16 cellular contexts compared by ENCODE assay signal in the genomic region with DNA sequence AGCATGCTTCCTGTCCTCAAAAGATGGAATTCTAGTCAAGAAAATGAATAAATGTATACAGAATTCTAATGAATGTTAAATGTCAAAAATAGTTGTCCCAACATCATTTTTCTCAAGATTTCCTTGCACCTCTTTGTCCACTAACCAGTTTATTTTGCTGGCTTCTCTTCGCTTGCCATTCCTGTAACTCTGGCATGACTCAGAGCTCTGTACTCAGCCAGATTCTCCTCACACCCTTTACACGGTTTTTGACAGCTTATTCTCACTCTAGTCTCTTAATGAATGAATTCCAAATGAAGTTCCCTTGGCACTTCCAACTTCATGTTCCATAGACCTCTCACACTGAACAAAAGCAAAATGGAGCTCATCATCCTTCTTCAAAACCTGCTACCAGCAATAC.
"Had no signal": no experiment of that assay in that cellular context is flagged by ENCODE, and none has a peak within 500 bp of the region (broad histone marks: within the 10 kb centered on the region; RNA-seq: fewer than 3 reads in every experiment).

No MANE protein-coding gene starts in this region.

- H3K4me1 Mint-ChIP-seq: immature natural killer cell; naive thymus-derived CD8-positive, alpha-beta T cell; stimulated activated effector memory CD8-positive, alpha-beta T cell treated with anti-CD3 and anti-CD28 coated beads, Interleukin-12 subunit alpha, Interleukin-12 subunit beta, amount 100 ng/mL, for 72 hours had no signal

- H3K27me3 ChIP-seq: cardiac muscle cell, esophagus squamous epithelium, right atrium auricular region, transverse colon had no signal

- H3K27me3 Mint-ChIP-seq: activated CD4-positive, alpha-beta memory T cell treated with anti-CD3 and anti-CD28 coated beads for 36 hours; activated naive CD8-positive, alpha-beta T cell; naive thymus-derived CD8-positive, alpha-beta T cell had no signal

- H3K27ac ChIP-seq: cardiac muscle cell, esophagus squamous epithelium, right atrium auricular region, skin epidermis, transverse colon, VCaP had no signal

- H3K36me3 Mint-ChIP-seq: activated CD4-positive, alpha-beta memory T cell treated with anti-CD3 and anti-CD28 coated beads for 36 hours; activated naive CD8-positive, alpha-beta T cell; naive thymus-derived CD8-positive, alpha-beta T cell; stimulated activated effector memory CD8-positive, alpha-beta T cell treated with anti-CD3 and anti-CD28 coated beads, Interleukin-12 subunit alpha, Interleukin-12 subunit beta, amount 100 ng/mL, for 72 hours had no signal

- H3K27ac Mint-ChIP-seq: activated CD4-positive, alpha-beta memory T cell treated with anti-CD3 and anti-CD28 coated beads for 36 hours; activated naive CD8-positive, alpha-beta T cell; immature natural killer cell; naive thymus-derived CD8-positive, alpha-beta T cell; stimulated activated effector memory CD8-positive, alpha-beta T cell treated with anti-CD3 and anti-CD28 coated beads, Interleukin-12 subunit alpha, Interleukin-12 subunit beta, amount 100 ng/mL, for 72 hours had no signal

- ATAC-seq: activated T-cell treated with anti-CD3 and anti-CD28 coated beads, Interleukin-2, amount 50 U/mL, for 4 hours; mucosa of descending colon; naive thymus-derived CD8-positive, alpha-beta T cell; stimulated activated effector memory CD8-positive, alpha-beta T cell treated with anti-CD3 and anti-CD28 coated beads, Interleukin-12 subunit alpha, Interleukin-12 subunit beta, amount 100 ng/mL, for 72 hours had no signal

- H3K4me1 ChIP-seq: right atrium auricular region, transverse colon had no signal

- H3K4me3 ChIP-seq: cardiac muscle cell, esophagus squamous epithelium, mucosa of descending colon, right atrium auricular region, skin epidermis, transverse colon had no signal

- H3K36me3 ChIP-seq: cardiac muscle cell, esophagus squamous epithelium, right atrium auricular region, transverse colon had no signal

- H3K4me3 Mint-ChIP-seq: activated CD4-positive, alpha-beta memory T cell treated with anti-CD3 and anti-CD28 coated beads for 36 hours; activated naive CD8-positive, alpha-beta T cell; activated T-cell treated with anti-CD3 and anti-CD28 coated beads, Interleukin-2, amount 50 U/mL, for 4 hours; immature natural killer cell; naive thymus-derived CD8-positive, alpha-beta T cell; stimulated activated effector memory CD8-positive, alpha-beta T cell treated with anti-CD3 and anti-CD28 coated beads, Interleukin-12 subunit alpha, Interleukin-12 subunit beta, amount 100 ng/mL, for 72 hours had no signal

- DNase-seq: activated CD4-positive, alpha-beta memory T cell treated with anti-CD3 and anti-CD28 coated beads for 36 hours; activated effector memory CD4-positive, alpha-beta T cell treated with anti-CD3 and anti-CD28 coated beads, Interleukin-2, amount 50 U/mL, for 16 hours; activated T-cell treated with anti-CD3 and anti-CD28 coated beads, Interleukin-2, amount 50 U/mL, for 4 hours; esophagus squamous epithelium; immature natural killer cell; mammary epithelial cell; mucosa of descending colon; naive thymus-derived CD8-positive, alpha-beta T cell; T-helper 9 cell; transverse colon had no signal

- H3K9me3 ChIP-seq: esophagus squamous epithelium, mucosa of descending colon, right atrium auricular region, transverse colon had no signal
